2 cellular contexts compared by ENCODE assay signal in genomic region chr7:143511593-143512047, GRCh38.
TF ChIP-seq lines count a peak whose summit lies in the region.

No MANE protein-coding gene starts in this region.

TF ChIP-seq in IMR-90, 13 proteins besides CTCF, POLR2A, EP300 and RAD21:
- TF ChIP-seq NFE2L2 (IDR thresholded peaks at IDR 0.05; ENCODE audit: low read depth, low read length), result no peak
- TF ChIP-seq USF2 (IDR thresholded peaks at IDR 0.05; ENCODE audit: low read depth, low read length), result no peak
- TF ChIP-seq CEBPB (IDR thresholded peaks at IDR 0.05; ENCODE audit: low read depth, low read length), result no peak
- TF ChIP-seq MAZ (IDR thresholded peaks at IDR 0.05; ENCODE audit: borderline replicate concordance, low read depth, low read length), result no peak
- no peak for TF ChIP-seq MXI1 (IDR thresholded peaks at IDR 0.05; ENCODE audit: borderline replicate concordance, low read depth, low read length)
- TF ChIP-seq SMC3 (IDR thresholded peaks at IDR 0.05; ENCODE audit: low read depth, low read length), result no peak
- TF ChIP-seq MAFK (IDR thresholded peaks at IDR 0.05; ENCODE audit: low read depth, low read length), result no peak
- TF ChIP-seq CHD1 (IDR thresholded peaks at IDR 0.05; ENCODE audit: low read depth, low read length), result no peak
- TF ChIP-seq BHLHE40 (IDR thresholded peaks at IDR 0.05; ENCODE audit: low read depth, low read length), result no peak
- no peak for TF ChIP-seq ELK1 (IDR thresholded peaks at IDR 0.05; ENCODE audit: borderline replicate concordance, low read depth, low read length)
- no peak for TF ChIP-seq FOS (IDR thresholded peaks at IDR 0.05; ENCODE audit: low read depth, low read length)

TF ChIP-seq in K562, 482 proteins besides CTCF, POLR2A, EP300 and RAD21:
- TF ChIP-seq DMBX1 (CRISPR knock-in tag; IDR thresholded peaks at IDR 0.05; ENCODE audit: borderline replicate concordance) (no peak), MTF1 (CRISPR knock-in tag; IDR thresholded peaks at IDR 0.05; ENCODE audit: borderline replicate concordance) (no peak), CBFB (CRISPR knock-in tag; IDR thresholded peaks at IDR 0.05) (no peak), CHD4 (IDR thresholded peaks at IDR 0.05; ENCODE audit: insufficient read depth, insufficient replicate concordance, low read depth, low read length, poor library complexity, severe bottlenecking) (no peak), PTRF (tag; IDR thresholded peaks at IDR 0.05) (no peak)
